ENCODE assay signal across 8 cellular contexts in genomic region chr1:26785611-26786436, GRCh38. TPM values are rescaled to one million over a fixed set of nuclear protein-coding genes. Genes with fewer than 3 reads are reported as not detected.
DNase-seq lines count a peak whose midpoint lies in the region; ATAC-seq, FAIRE-seq and TF ChIP-seq lines count a peak whose summit lies in the region.

No MANE protein-coding gene starts in this region.

- no peak for TF ChIP-seq RAD21 in HepG2 (CRISPR knock-in tag; IDR thresholded peaks at IDR 0.05)

- TF ChIP-seq POLR2A in HepG2 (IDR thresholded peaks at IDR 0.05; ENCODE audit: insufficient read depth in 1 of 2, low read depth in 2 of 2, low read length in 2 of 2): no peak

- intact Hi-C loops in HepG2 (cut with micrococcal nuclease; ENCODE audit: unreplicated experiment): loop anchor here (5.0 kb wide), 2 partner anchors 89 to 109 kb away; partner anchors contain the start of gene ARID1A

- H3K4me1 ChIP-seq in HepG2 (ENCODE audit: insufficient read depth, low read length): peaks cover 70% of the 10 kb centered on the region
- peaks cover 29 to 39% of the 10 kb centered on the region in 2 donors for H3K4me1 ChIP-seq in thoracic aorta (ENCODE audit: control insufficient read depth in 1 of 2, low read depth in 2 of 2)

- H3K27ac ChIP-seq in HepG2 (ENCODE audit: extremely low read length, insufficient read depth, low read length) (peak overlapping the region; percentile 97), thoracic aorta (peak overlapping the region; percentile 99 to 100)

- H3K9me3 ChIP-seq in HepG2 (ENCODE audit: low read length) (no peaks in the 10 kb centered on the region), thoracic aorta (no peaks in the 10 kb centered on the region)

- H3K79me2 ChIP-seq in HepG2 (ENCODE audit: insufficient read depth, low read length): peaks cover 8% of the 10 kb centered on the region

- POLR2A ChIA-PET in HepG2 (lab: Yijun Ruan, JAX): interaction anchor here (0.6 to 7.0 kb wide), 9 partner anchors 27 to 177 kb away, joined by 3 to 127 read pairs (median 3); partner anchors contain the start of genes ARID1A and NR0B2

- no TSS peak for BruUV-seq in HepG2 (replicated peaks; lab: Mats Ljungman, UMichigan)

- H3K4me3 ChIP-seq in HepG2 (replicated peaks in 1 of 3; ENCODE audit: insufficient read depth in 1 of 3, low read depth in 2 of 3, low read length in 3 of 3): peak overlapping the region in 2 of 3 experiments; percentile 36 to 89; a peak in 3 of 6 replicates
- no peak overlapping the region for H3K4me3 ChIP-seq in thoracic aorta

- WGBS in HepG2 (ENCODE audit: low lambda C conversion rate): 80% methylated on average over 5 of the region's 5 CpGs

- DNase-seq in C1 segment of cervical spinal cord (lab: John Stamatoyannopoulos, UW) (peak in 10 of 14 donors; percentile 17 to 41 (median 26)), LHCN-M2 (ENCODE audit: low read depth) (peak; percentile 32), amniotic epithelial cell (ENCODE audit: low read depth) (peak; percentile 68), HepG2 (ENCODE audit: low spot score) (no peak), thoracic aorta (ENCODE audit: low spot score) (no peak), HuH-7.5 (ENCODE audit: low spot score) (no peak), NCI-H2171 treated with DMSO at 0.1 percent for 48 hours (lab: John Stamatoyannopoulos, UW) (no peak)

- in situ Hi-C loops in HepG2 (cut with HindIII; ENCODE audit: extremely low pct_ligation_motif_present, low pct_unique_long_range_greater_than_20kb): loop anchor here (5.0 kb wide), 2 partner anchors 94 to 184 kb away; no protein-coding TSS in a partner anchor

- ATAC-seq in HepG2 (no peak), thoracic aorta (ENCODE audit: insufficient number of reproducible peaks, low FRiP score, low read depth) (no peak), HG03095 (IDR thresholded peaks at IDR 0.05; ENCODE audit: unreplicated experiment) (no peak)

- H3K36me3 ChIP-seq in HepG2 (replicated peaks in 1 of 2; ENCODE audit: control insufficient read depth in 1 of 2, insufficient read depth in 2 of 2, low read length in 2 of 2): no peaks in the 10 kb centered on the region; a peak in 2 of 5 replicates
- H3K36me3 ChIP-seq in thoracic aorta: peaks cover under 1% of the 10 kb centered on the region

- TF ChIP-seq EP300 in HepG2 (IDR thresholded peaks at IDR 0.05; ENCODE audit: low read depth in 2 of 2, low read length in 2 of 2) (no peak), HepG2 (CRISPR knock-in tag; IDR thresholded peaks at IDR 0.05; ENCODE audit: borderline replicate concordance) (no peak)

- no peaks in the 10 kb centered on the region for H4K20me1 ChIP-seq in HepG2 (ENCODE audit: insufficient read depth, low read length)

- TF ChIP-seq CTCF in HepG2 (CRISPR knock-in tag; IDR thresholded peaks at IDR 0.05): no peak
- TF ChIP-seq CTCF in thoracic aorta (IDR thresholded peaks at IDR 0.05): no peak

- CTCF ChIA-PET in HepG2 (lab: Yijun Ruan, JAX; ENCODE audit: low intra/inter-chr PET ratio, low total read pairs): no interaction called here

- peak overlapping the region; percentile 98 for H3K9ac ChIP-seq in HepG2 (ENCODE audit: insufficient read depth, low read depth, low read length)

- H3K4me2 ChIP-seq in HepG2 (ENCODE audit: low read depth, low read length): peak overlapping the region; percentile 99

- FAIRE-seq in HepG2 (lab: Jason Lieb, UNC): peak; percentile 63

- H3K27me3 ChIP-seq in HepG2 (ENCODE audit: control insufficient read depth in 1 of 2, insufficient read depth in 2 of 2, low read length in 2 of 2) (no peaks in the 10 kb centered on the region; a peak in 1 of 5 replicates), thoracic aorta (replicated peaks; ENCODE audit: insufficient read depth) (no peaks in the 10 kb centered on the region)

- no peak overlapping the region for H2AFZ ChIP-seq in HepG2 (ENCODE audit: low read length)

TF ChIP-seq in HepG2, 621 proteins besides CTCF, POLR2A, EP300 and RAD21 (continues in another document):
- TF ChIP-seq ZNF234 (CRISPR knock-in tag; conservative IDR thresholded peaks at IDR 0.05): no peak
- no peak for TF ChIP-seq DR1 (CRISPR knock-in tag; IDR thresholded peaks at IDR 0.05)
- peak; percentile 51; the same call in 1 of the 2 replicates for TF ChIP-seq REL (CRISPR knock-in tag; conservative IDR thresholded peaks at IDR 0.05)
- peak; percentile 90; the same call in 1 of the 2 replicates for TF ChIP-seq ETV6 (CRISPR knock-in tag; conservative IDR thresholded peaks at IDR 0.05)
- TF ChIP-seq PRPF4 (IDR thresholded peaks at IDR 0.05; ENCODE audit: low read depth, low read length, poor library complexity, severe bottlenecking): peak; percentile 38
- TF ChIP-seq CEBPG (CRISPR knock-in tag; IDR thresholded peaks at IDR 0.05): peak; percentile 16; the same call in 1 of the 2 replicates
- peak in 1 of 2 experiments; percentile 72; a peak in 2 of 4 replicates for TF ChIP-seq ATF4 (CRISPR knock-in tag; IDR thresholded peaks at IDR 0.05)
- peak; percentile 17; the same call in 1 of the 2 replicates for TF ChIP-seq POLR2AphosphoS5 (IDR thresholded peaks at IDR 0.05; ENCODE audit: low read depth, low read length)
- peak; percentile 34; the same call in 1 of the 2 replicates for TF ChIP-seq RXRB (CRISPR knock-in tag; IDR thresholded peaks at IDR 0.05; ENCODE audit: borderline replicate concordance)
- TF ChIP-seq U2AF2 (IDR thresholded peaks at IDR 0.05; ENCODE audit: low read depth, low read length): no peak
- no peak for TF ChIP-seq SOX6 (IDR thresholded peaks at IDR 0.05)
- 0 out of 2 replicates have a peak, but pooled peaks have one; percentile 25 for TF ChIP-seq SOX6 (CRISPR knock-in tag; IDR thresholded peaks at IDR 0.05)
- TF ChIP-seq WIZ (CRISPR knock-in tag; IDR thresholded peaks at IDR 0.05): no peak

RNA-seq across cellular contexts. Expression of gene PIGV, which starts 1.9 kb away (rescaled TPM):
- total RNA-seq in LHCN-M2 (2014; rRNA removed) (17.7 and 20.8 TPM in 2 replicates), HepG2 (2016; rRNA removed; fragmentation: Illumina TruSeq; extraction: Trizol) (7.9 and 13.5 TPM in 2 replicates), thoracic aorta (10 to 100 TPM; 13.5 to 22.9 TPM)
- polyA plus RNA-seq in LHCN-M2 (2012): 13.3 TPM
- total RNA-seq in HepG2 (2016; cell fraction: cytosol; rRNA removed; fragmentation: Illumina TruSeq; extraction: Trizol; ENCODE audit: low read depth): 4.3 and 4.8 TPM in 2 replicates
- total RNA-seq in HepG2 (2016; cell fraction: insoluble cytoplasmic fraction; rRNA removed; fragmentation: Illumina TruSeq; extraction: Trizol): 8.9 and 14.1 TPM in 2 replicates
- total RNA-seq in HepG2 (2016; cell fraction: membrane; rRNA removed; fragmentation: Illumina TruSeq; extraction: Trizol): 9.7 and 9.9 TPM in 2 replicates
- 14.6 and 15.0 TPM in 2 replicates for total RNA-seq in HepG2 (2016; cell fraction: nucleus; rRNA removed; fragmentation: Illumina TruSeq; extraction: Trizol)
- 22.7 and 26.0 TPM in 2 replicates for polyA plus RNA-seq in HepG2 (2011; rRNA removed)
- polyA plus RNA-seq in HepG2 (2011; cell fraction: cytosol; rRNA removed): 21.0 and 27.5 TPM in 2 replicates
- polyA plus RNA-seq in HepG2 (2011; cell fraction: nucleus; rRNA removed): 14.3 and 18.5 TPM in 2 replicates
- polyA plus RNA-seq in HepG2 (2012): 13.6 and 14.8 TPM in 2 replicates
- 2.9 and 4.4 TPM in 2 replicates for polyA plus RNA-seq in HepG2 (2016; cell fraction: cytosol; fragmentation: Illumina TruSeq; extraction: Trizol; ENCODE audit: low read depth)
- 6.7 and 7.2 TPM in 2 replicates for polyA plus RNA-seq in HepG2 (2016; cell fraction: insoluble cytoplasmic fraction; fragmentation: Illumina TruSeq; extraction: Trizol; ENCODE audit: low read depth)
- 5.3 and 7.0 TPM in 2 replicates for polyA plus RNA-seq in HepG2 (2016; cell fraction: membrane; fragmentation: Illumina TruSeq; extraction: Trizol; ENCODE audit: low read depth)
- polyA plus RNA-seq in HepG2 (2016; cell fraction: nucleus; fragmentation: Illumina TruSeq; extraction: Trizol; ENCODE audit: insufficient read depth, low read depth): 16.2 and 17.4 TPM in 2 replicates
- polyA minus RNA-seq in HepG2 (2011; rRNA and poly(A)+ RNA removed; ENCODE audit: low replicate concordance): 41.6 and 80.7 TPM in 2 replicates
- polyA minus RNA-seq in HepG2 (2011; cell fraction: cytosol; rRNA and poly(A)+ RNA removed): 15.5 and 15.7 TPM in 2 replicates
- 11.7 and 14.5 TPM in 2 replicates for polyA minus RNA-seq in HepG2 (2011; cell fraction: nucleus; rRNA and poly(A)+ RNA removed)

RNA-seq across cellular contexts. Expression of gene ZDHHC18, which starts 40.7 kb away (rescaled TPM):
- total RNA-seq in LHCN-M2 (2014; rRNA removed) (10.4 and 13.0 TPM in 2 replicates), HepG2 (2016; rRNA removed; fragmentation: Illumina TruSeq; extraction: Trizol) (9.0 and 13.2 TPM in 2 replicates), thoracic aorta (10 to 100 TPM; 13.3 to 29.9 TPM)
- polyA plus RNA-seq in LHCN-M2 (2012): 12.5 TPM
- total RNA-seq in HepG2 (2016; cell fraction: cytosol; rRNA removed; fragmentation: Illumina TruSeq; extraction: Trizol; ENCODE audit: low read depth): 6.6 and 7.7 TPM in 2 replicates
- 7.9 and 11.9 TPM in 2 replicates for total RNA-seq in HepG2 (2016; cell fraction: insoluble cytoplasmic fraction; rRNA removed; fragmentation: Illumina TruSeq; extraction: Trizol)
- 21.8 and 26.5 TPM in 2 replicates for total RNA-seq in HepG2 (2016; cell fraction: membrane; rRNA removed; fragmentation: Illumina TruSeq; extraction: Trizol)
- 9.5 and 10.6 TPM in 2 replicates for total RNA-seq in HepG2 (2016; cell fraction: nucleus; rRNA removed; fragmentation: Illumina TruSeq; extraction: Trizol)
- 35.3 and 40.6 TPM in 2 replicates for polyA plus RNA-seq in HepG2 (2011; rRNA removed)
- 29.0 and 30.0 TPM in 2 replicates for polyA plus RNA-seq in HepG2 (2011; cell fraction: cytosol; rRNA removed)
- polyA plus RNA-seq in HepG2 (2011; cell fraction: nucleus; rRNA removed): 32.6 and 39.8 TPM in 2 replicates
- polyA plus RNA-seq in HepG2 (2012): 12.9 and 16.3 TPM in 2 replicates
- polyA plus RNA-seq in HepG2 (2016; cell fraction: cytosol; fragmentation: Illumina TruSeq; extraction: Trizol; ENCODE audit: low read depth): 13.9 and 14.2 TPM in 2 replicates
- 13.2 and 16.6 TPM in 2 replicates for polyA plus RNA-seq in HepG2 (2016; cell fraction: insoluble cytoplasmic fraction; fragmentation: Illumina TruSeq; extraction: Trizol; ENCODE audit: low read depth)
- polyA plus RNA-seq in HepG2 (2016; cell fraction: membrane; fragmentation: Illumina TruSeq; extraction: Trizol; ENCODE audit: low read depth): 30.8 and 32.0 TPM in 2 replicates
- polyA plus RNA-seq in HepG2 (2016; cell fraction: nucleus; fragmentation: Illumina TruSeq; extraction: Trizol; ENCODE audit: insufficient read depth, low read depth): 19.3 and 23.8 TPM in 2 replicates
- polyA minus RNA-seq in HepG2 (2011; rRNA and poly(A)+ RNA removed; ENCODE audit: low replicate concordance): 33.5 and 53.0 TPM in 2 replicates
- 11.3 and 14.6 TPM in 2 replicates for polyA minus RNA-seq in HepG2 (2011; cell fraction: cytosol; rRNA and poly(A)+ RNA removed)
- polyA minus RNA-seq in HepG2 (2011; cell fraction: nucleus; rRNA and poly(A)+ RNA removed): 8.4 and 8.7 TPM in 2 replicates

Comparison
In these comparisons a context has a peak if more than half of its experiments do, and no peak if none do; other contexts are left out.
1. DNase-seq: peak in C1 segment of cervical spinal cord (10 of 14), LHCN-M2 (single experiment) and amniotic epithelial cell (single experiment); none in HepG2 (single experiment), thoracic aorta (single experiment), HuH-7.5 (single experiment) and NCI-H2171 treated with DMSO at 0.1 percent for 48 hours (single experiment).